Comparison of ENCODE assay signal across 16 cellular contexts in the genomic region with DNA sequence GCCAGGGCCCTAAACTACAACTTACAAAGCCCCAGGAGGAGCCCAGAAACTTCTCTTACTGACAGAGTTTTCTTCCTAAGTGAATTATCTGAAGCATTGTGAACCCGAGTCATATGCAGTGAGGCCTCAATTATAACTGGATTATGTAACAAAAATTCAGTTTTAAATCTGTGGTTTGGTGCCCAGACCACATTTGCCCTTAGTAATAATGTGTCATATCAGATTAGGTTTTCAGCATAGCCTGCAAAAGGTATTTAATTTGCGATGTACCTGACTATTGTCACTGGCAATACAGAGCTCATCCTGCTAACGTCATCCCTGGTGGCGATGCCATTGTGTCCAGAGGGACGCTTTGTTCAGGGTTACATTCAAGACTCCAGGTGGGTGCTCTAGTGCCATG.
"Had no signal": no experiment of that assay in that cellular context is flagged by ENCODE, and none has a peak within 500 bp of the region (broad histone marks: within the 10 kb centered on the region; RNA-seq: fewer than 3 reads in every experiment).

No MANE protein-coding gene starts in this region.

- H3K4me3 Mint-ChIP-seq: activated B cell treated with CpG ODN at 0.5 μM for 24 hours; activated CD4-positive, alpha-beta T cell treated with anti-CD3 and anti-CD28 coated beads, Interleukin-2, amount 10 ng/mL, durations not matched to agents 24 days and 14 days; activated naive CD4-positive, alpha-beta T cell treated with anti-CD3 and anti-CD28 coated beads, Interleukin-2, amount 10 ng/mL, durations not matched to agents 7 days and 5 days; dendritic cell treated with granulocyte-macrophage colony-stimulating factor and Interleukin-4, amounts not matched to agents 40 ng/mL and 50 ng/mL, for 4 days; natural killer cell; T-cell; type B pancreatic cell had no signal

- H3K9me3 ChIP-seq: esophagus muscularis mucosa, pancreas, right lobe of liver, testis had no signal

- H3K27ac Mint-ChIP-seq: activated B cell treated with CpG ODN at 0.5 μM for 24 hours; activated CD4-positive, alpha-beta T cell treated with anti-CD3 and anti-CD28 coated beads, Interleukin-2, amount 10 ng/mL, durations not matched to agents 24 days and 14 days; activated naive CD4-positive, alpha-beta T cell treated with anti-CD3 and anti-CD28 coated beads, Interleukin-2, amount 10 ng/mL, durations not matched to agents 7 days and 5 days; dendritic cell treated with granulocyte-macrophage colony-stimulating factor and Interleukin-4, amounts not matched to agents 40 ng/mL and 50 ng/mL, for 4 days; natural killer cell; type B pancreatic cell had no signal

- H3K4me3 ChIP-seq: esophagus muscularis mucosa, pancreas, right lobe of liver, smooth muscle cell, testis had no signal

- H3K36me3 Mint-ChIP-seq: activated naive CD4-positive, alpha-beta T cell treated with anti-CD3 and anti-CD28 coated beads, Interleukin-2, amount 10 ng/mL, durations not matched to agents 7 days and 5 days; natural killer cell had no signal

- H3K27ac ChIP-seq: esophagus muscularis mucosa, pancreas, right lobe of liver, testis had no signal

- H3K27me3 Mint-ChIP-seq: activated B cell treated with CpG ODN at 0.5 μM for 24 hours; activated CD4-positive, alpha-beta T cell treated with anti-CD3 and anti-CD28 coated beads, Interleukin-2, amount 10 ng/mL, durations not matched to agents 24 days and 14 days; activated naive CD4-positive, alpha-beta T cell treated with anti-CD3 and anti-CD28 coated beads, Interleukin-2, amount 10 ng/mL, durations not matched to agents 7 days and 5 days; dendritic cell treated with granulocyte-macrophage colony-stimulating factor and Interleukin-4, amounts not matched to agents 40 ng/mL and 50 ng/mL, for 4 days; T-cell; type B pancreatic cell had no signal

- DNase-seq: activated B cell treated with CpG ODN at 0.5 μM for 24 hours; activated CD4-positive, alpha-beta T cell treated with anti-CD3 and anti-CD28 coated beads, Interleukin-2, amount 10 ng/mL, durations not matched to agents 24 days and 14 days; activated effector memory CD4-positive, alpha-beta T cell treated with Interleukin-2 at 50 U/mL for 16 hours; activated naive CD4-positive, alpha-beta T cell treated with anti-CD3 and anti-CD28 coated beads, Interleukin-2, amount 10 ng/mL, durations not matched to agents 7 days and 5 days; effector memory CD4-positive, alpha-beta T cell; natural killer cell; pancreas; right lobe of liver; stimulated activated CD4-positive, alpha-beta T cell treated with anti-CD3 and anti-CD28 coated beads, Interleukin-4, amount 100 ng/mL, for 1 hour; T-cell; T-helper 9 cell; testis had no signal

- H3K27me3 ChIP-seq: esophagus muscularis mucosa, pancreas, right lobe of liver, testis had no signal

- H3K9me3 Mint-ChIP-seq: activated B cell treated with CpG ODN at 0.5 μM for 24 hours; activated CD4-positive, alpha-beta T cell treated with anti-CD3 and anti-CD28 coated beads, Interleukin-2, amount 10 ng/mL, durations not matched to agents 24 days and 14 days; activated naive CD4-positive, alpha-beta T cell treated with anti-CD3 and anti-CD28 coated beads, Interleukin-2, amount 10 ng/mL, durations not matched to agents 7 days and 5 days; dendritic cell treated with granulocyte-macrophage colony-stimulating factor and Interleukin-4, amounts not matched to agents 40 ng/mL and 50 ng/mL, for 4 days; natural killer cell; T-cell; type B pancreatic cell had no signal

- H3K4me2 ChIP-seq: smooth muscle cell had no signal

- H3K36me3 ChIP-seq: esophagus muscularis mucosa, pancreas, right lobe of liver had no signal

- H3K4me1 ChIP-seq: pancreas, right lobe of liver, testis had no signal

- ATAC-seq: natural killer cell, pancreas, right lobe of liver, T-cell had no signal
